In the genomic region with DNA sequence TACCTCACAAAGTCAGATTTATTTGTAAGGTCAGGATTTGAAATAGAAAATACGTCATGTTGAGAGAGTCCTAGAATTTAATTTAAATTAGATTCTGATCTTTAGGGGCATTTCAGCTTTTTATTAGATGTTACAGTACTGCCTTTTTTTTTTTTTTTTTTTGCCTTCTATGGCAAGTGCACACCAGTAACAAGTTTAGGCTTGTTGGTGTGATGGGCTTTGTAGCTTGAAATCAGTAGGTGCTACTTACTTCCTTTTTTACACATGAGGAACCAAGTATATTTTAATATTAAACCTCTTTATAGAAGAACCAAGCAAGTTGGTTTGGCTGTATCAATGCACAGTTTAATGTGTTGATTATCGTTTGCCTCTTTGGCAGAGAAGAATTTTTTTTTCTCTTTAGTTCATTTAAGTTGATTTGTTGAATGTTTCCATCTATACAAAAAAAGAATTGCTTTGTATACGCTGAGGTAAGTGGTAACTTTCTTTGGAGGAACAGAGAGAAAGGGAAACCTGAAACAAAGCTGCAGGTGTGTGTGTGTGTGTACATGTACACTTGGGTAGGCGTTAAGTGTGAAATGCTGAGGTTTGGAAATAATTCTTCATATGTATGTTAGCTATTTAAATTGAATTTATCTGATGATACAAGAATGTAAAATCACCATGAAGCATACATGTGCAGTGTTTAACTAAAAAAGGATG, we compare ENCODE assay signal across 15 cellular contexts. TPM values are rescaled to one million over a fixed set of nuclear protein-coding genes. Genes with fewer than 3 reads are reported as not detected.
DNase-seq lines count a peak whose midpoint lies in the region; ATAC-seq and TF ChIP-seq lines count a peak whose summit lies in the region.
"Had no signal": no experiment of that assay in that cellular context is flagged by ENCODE, and none has a peak within 500 bp of the region (broad histone marks: within the 10 kb centered on the region; RNA-seq: fewer than 3 reads in every experiment).

No MANE protein-coding gene starts in this region.

- no TSS peak for BruUV-seq in mammary epithelial cell (replicated peaks; lab: Mats Ljungman, UMichigan)

- peaks cover 6% of the 10 kb centered on the region for H3K36me3 ChIP-seq in mammary epithelial cell (ENCODE audit: insufficient read depth, low read length)
- H3K36me3 ChIP-seq in breast epithelium = peaks cover 8% of the 10 kb centered on the region
- no peaks in the 10 kb centered on the region for H3K36me3 ChIP-seq in ovary

- no peak overlapping the region for H3K9ac ChIP-seq in mammary epithelial cell (ENCODE audit: insufficient read depth, low read length)

- peak overlapping the region; percentile 36 for H3K4me2 ChIP-seq in mammary epithelial cell (ENCODE audit: insufficient read depth, low read depth, low read length)

- in situ Hi-C loops in mammary epithelial cell (cut with MboI; ENCODE audit: low sequenced_read_pairs in 2 of 2) = no loop called here

- peaks cover 61% of the 10 kb centered on the region for H3K4me1 Mint-ChIP-seq in activated naive CD8-positive, alpha-beta T cell treated with anti-CD3 and anti-CD28 coated beads, Interleukin-2, amount 50 U/mL, for 24 hours

- peak; percentile 57 for ATAC-seq in activated naive CD8-positive, alpha-beta T cell treated with anti-CD3 and anti-CD28 coated beads, Interleukin-2, amount 50 U/mL, for 24 hours
- ATAC-seq in GM21576 (IDR thresholded peaks at IDR 0.05; ENCODE audit: unreplicated experiment) = no peak
- ATAC-seq: heart left ventricle had no signal

- H3K4me3 Mint-ChIP-seq in activated naive CD8-positive, alpha-beta T cell treated with anti-CD3 and anti-CD28 coated beads, Interleukin-2, amount 50 U/mL, for 24 hours = no peak overlapping the region

- CTCF ChIA-PET in mammary epithelial cell (lab: Charles Lee; ENCODE audit: low non-redundant PET) = no interaction called here

- TF ChIP-seq EP300 in ovary (IDR thresholded peaks at IDR 0.05) = no peak

- no peaks in the 10 kb centered on the region for H3K9me3 ChIP-seq in mammary epithelial cell (replicated peaks; ENCODE audit: insufficient read depth, low read length)
- H3K9me3 ChIP-seq in breast epithelium = no peaks in the 10 kb centered on the region
- H3K9me3 ChIP-seq in ovary = no peaks in the 10 kb centered on the region
- H3K9me3 ChIP-seq: esophagus squamous epithelium, heart left ventricle, SJSA1 had no signal

- peaks cover 25% of the 10 kb centered on the region for H3K36me3 Mint-ChIP-seq in activated naive CD8-positive, alpha-beta T cell treated with anti-CD3 and anti-CD28 coated beads, Interleukin-2, amount 50 U/mL, for 24 hours (ENCODE audit: low read depth)

- H3K9me3 Mint-ChIP-seq in activated naive CD8-positive, alpha-beta T cell treated with anti-CD3 and anti-CD28 coated beads, Interleukin-2, amount 50 U/mL, for 24 hours = no peaks in the 10 kb centered on the region

- dilution Hi-C loops in mammary epithelial cell (cut with HindIII; ENCODE audit: low sequenced_read_pairs) = no loop called here

- H3K4me3 ChIP-seq in mammary epithelial cell (replicated peaks in 1 of 3; ENCODE audit: insufficient read depth in 1 of 3, low read depth in 2 of 3, low read length in 3 of 3) (no peak overlapping the region), breast epithelium (no peak overlapping the region), ovary (no peak overlapping the region)
- H3K4me3 ChIP-seq: esophagus squamous epithelium, heart left ventricle, SJSA1 had no signal

- H3K27me3 Mint-ChIP-seq in activated naive CD8-positive, alpha-beta T cell treated with anti-CD3 and anti-CD28 coated beads, Interleukin-2, amount 50 U/mL, for 24 hours = no peaks in the 10 kb centered on the region

- intact Hi-C loops in mammary epithelial cell (cut with micrococcal nuclease) = no loop called here
- intact Hi-C loops in breast epithelium (cut with DNase I; ENCODE audit: low total_unique reads) = no loop called here
- intact Hi-C loops in ovary (cut with DNase I) = no loop called here

- DNase-seq in mammary epithelial cell (peak; percentile 11), breast epithelium (ENCODE audit: low spot score in 2 of 2) (no peak), NCI-H1105 (lab: John Stamatoyannopoulos, UW) (peak; percentile 9), NCI-H2196 treated with DMSO at 0.1 percent for 48 hours (lab: John Stamatoyannopoulos, UW; ENCODE audit: unreplicated experiment) (no peak), mesenteric fat pad (ENCODE audit: low spot score) (no peak), ovary (no peak)
- no peak for DNase-seq in activated naive CD8-positive, alpha-beta T cell treated with anti-CD3 and anti-CD28 coated beads, Interleukin-2, amount 50 U/mL, for 24 hours
- DNase-seq: activated T-cell treated with anti-CD3 and anti-CD28 coated beads for 4 hours, dermis blood vessel endothelial cell, DMS 273 treated with DMSO at 0.1 percent for 48 hours, esophagus squamous epithelium, heart left ventricle, NCI-H146 had no signal

- peak overlapping the region; percentile 31 for H3K27ac Mint-ChIP-seq in activated naive CD8-positive, alpha-beta T cell treated with anti-CD3 and anti-CD28 coated beads, Interleukin-2, amount 50 U/mL, for 24 hours

- no peak overlapping the region for H3K27ac ChIP-seq in mammary epithelial cell (ENCODE audit: insufficient read depth, low read depth, low read length)
- no peak overlapping the region for H3K27ac ChIP-seq in breast epithelium
- H3K27ac ChIP-seq in ovary = no peak overlapping the region
- H3K27ac ChIP-seq: esophagus squamous epithelium, heart left ventricle, SJSA1 had no signal

- no peak overlapping the region for H2AFZ ChIP-seq in mammary epithelial cell (ENCODE audit: low read depth, low read length)

- H3K4me1 ChIP-seq in mammary epithelial cell (ENCODE audit: insufficient read depth, low read length) (peaks cover 9% of the 10 kb centered on the region), breast epithelium (no peaks in the 10 kb centered on the region), ovary (ENCODE audit: insufficient read depth) (no peaks in the 10 kb centered on the region)
- H3K4me1 ChIP-seq: SJSA1 had no signal

- TF ChIP-seq CTCF in mammary epithelial cell (conservative IDR thresholded peaks at IDR 0.05 in 1 of 2, IDR thresholded peaks at IDR 0.05 in 1 of 2; ENCODE audit: extremely low read depth in 1 of 2, insufficient read depth in 1 of 2, low read depth in 1 of 2, low read length in 2 of 2) (no peak), breast epithelium (IDR thresholded peaks at IDR 0.05) (no peak), ovary (IDR thresholded peaks at IDR 0.05) (no peak)

- WGBS in mammary epithelial cell (ENCODE audit: low coverage, missing lambda C conversion rate) = 89% methylated on average over 4 of the region's 4 CpGs
- 93% methylated on average over 4 of the region's 4 CpGs for WGBS in ovary, 3 donors

- H4K20me1 ChIP-seq in mammary epithelial cell (ENCODE audit: insufficient read depth, low read length) = no peaks in the 10 kb centered on the region

- no peaks in the 10 kb centered on the region for H3K79me2 ChIP-seq in mammary epithelial cell (ENCODE audit: insufficient read depth, low read length)

- TF ChIP-seq POLR2A in breast epithelium (IDR thresholded peaks at IDR 0.05) = no peak
- no peak for TF ChIP-seq POLR2A in ovary (IDR thresholded peaks at IDR 0.05)

- no peaks in the 10 kb centered on the region for H3K27me3 ChIP-seq in mammary epithelial cell (ENCODE audit: insufficient read depth, low read length)
- H3K27me3 ChIP-seq in breast epithelium = no peaks in the 10 kb centered on the region
- no peaks in the 10 kb centered on the region for H3K27me3 ChIP-seq in ovary
- H3K27me3 ChIP-seq: esophagus squamous epithelium, heart left ventricle, SJSA1 had no signal

RNA-seq across cellular contexts. Expression of gene RBL2, which starts 15.7 kb away (rescaled TPM):
- 10 to 100 TPM; 33.3 to 45.2 TPM for total RNA-seq in mammary epithelial cell
- 22.9 TPM for polyA plus RNA-seq in mammary epithelial cell
- 15.0 TPM for polyA minus RNA-seq in mammary epithelial cell
- 100 to 1,000 TPM; 118 to 146 (median 123) TPM for total RNA-seq in breast epithelium
- total RNA-seq in mesenteric fat pad = 60.0 TPM
- total RNA-seq in ovary = 10 to 100 TPM; 48.0 to 88.7 (median 71.7) TPM
- 10 to 100 TPM; 49.8 to 73.7 TPM for polyA plus RNA-seq in ovary

RNA-seq across cellular contexts. Expression of gene AKTIP, which starts 53.0 kb away (rescaled TPM):
- total RNA-seq in mammary epithelial cell (10 to 100 TPM; 24.1 to 26.0 TPM), breast epithelium (10 to 100 TPM; 39.3 to 56.3 (median 45.3) TPM), mesenteric fat pad (50.4 TPM), ovary (10 to 100 TPM; 29.9 to 51.5 (median 44.1) TPM)
- polyA plus RNA-seq in mammary epithelial cell (12.8 TPM), ovary (10 to 100 TPM; 28.5 to 43.4 TPM)
- polyA minus RNA-seq in mammary epithelial cell = 5.9 TPM

Comparison
In these comparisons a context has a peak if more than half of its experiments do, and no peak if none do; other contexts are left out.
1. DNase-seq: peak in mammary epithelial cell (single experiment) and NCI-H1105 (single experiment); none in breast epithelium (0 of 2), activated naive CD8-positive, alpha-beta T cell treated with anti-CD3 and anti-CD28 coated beads, Interleukin-2, amount 50 U/mL, for 24 hours (single experiment), NCI-H2196 treated with DMSO at 0.1 percent for 48 hours (single experiment), mesenteric fat pad (single experiment) and ovary (0 of 5).